In the genomic region with DNA sequence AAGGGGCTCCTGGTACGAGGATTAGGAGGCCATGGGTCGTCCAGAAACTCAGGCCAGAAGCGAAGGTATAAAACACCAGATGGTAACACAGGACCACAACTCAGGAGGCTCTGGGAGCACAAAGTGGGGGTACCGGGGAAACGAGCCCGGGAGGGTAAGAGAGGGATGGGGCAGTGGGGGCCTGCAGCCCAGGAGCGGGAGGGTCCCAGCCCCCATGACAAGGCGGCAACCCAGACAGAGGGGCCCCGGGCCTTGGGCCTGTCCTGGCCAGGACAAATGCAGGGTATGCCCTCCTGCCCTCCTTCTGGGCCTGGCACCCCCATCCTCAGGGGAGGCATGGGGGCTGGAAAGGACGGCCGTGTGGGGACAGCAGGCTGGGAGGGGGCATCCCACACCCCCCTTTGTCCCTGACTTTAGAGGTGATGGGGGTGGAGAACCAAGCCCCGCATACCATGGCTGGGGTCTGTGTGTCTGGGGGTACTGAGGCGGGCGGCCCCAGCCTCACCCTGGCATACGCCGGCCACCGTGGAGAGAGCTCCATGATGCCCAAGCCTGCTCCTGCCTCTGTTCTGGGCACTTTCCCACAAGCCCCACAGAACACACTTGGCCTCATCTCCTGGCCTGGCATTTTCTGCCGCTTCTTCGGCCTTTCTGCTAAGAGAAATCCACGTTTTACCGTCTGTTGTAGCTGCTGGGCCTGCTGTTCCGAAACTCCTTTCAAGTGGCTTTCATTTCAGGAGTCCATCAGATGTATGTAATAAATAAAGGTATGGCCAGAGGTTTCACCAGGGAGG, we compare ENCODE assay signal across 12 cellular contexts. TPM values are rescaled to one million over a fixed set of nuclear protein-coding genes. Genes with fewer than 3 reads are reported as not detected.
A peak's percentile ranks its signal among the peaks of the same experiment; 100 is the strongest.
DNase-seq lines count a peak whose midpoint lies in the region; ATAC-seq, FAIRE-seq and TF ChIP-seq lines count a peak whose summit lies in the region.
"Had no signal": no experiment of that assay in that cellular context is flagged by ENCODE, and none has a peak within 500 bp of the region (broad histone marks: within the 10 kb centered on the region; RNA-seq: fewer than 3 reads in every experiment).

No MANE protein-coding gene starts in this region.

- H3K27me3 ChIP-seq in OCI-LY1 (ENCODE audit: insufficient read depth, low read length): no peaks in the 10 kb centered on the region
- no peaks in the 10 kb centered on the region for H3K27me3 ChIP-seq in endothelial cell of umbilical vein (ENCODE audit: control insufficient read depth in 2 of 2, insufficient read depth in 2 of 2, low read length in 2 of 2)
- peaks cover 0 to 26% (median 0%) of the 10 kb centered on the region in 3 donors for H3K27me3 ChIP-seq in sigmoid colon

- no peak overlapping the region for H3K4me3 ChIP-seq in OCI-LY1 (ENCODE audit: low read depth, low read length, poor library complexity, severe bottlenecking)
- H3K4me3 ChIP-seq in endothelial cell of umbilical vein (replicated peaks in 1 of 3; ENCODE audit: insufficient read depth in 1 of 3, low read depth in 1 of 3, low read length in 3 of 3): no peak overlapping the region
- H3K4me3 ChIP-seq in sigmoid colon: no peak overlapping the region

- ATAC-seq in GM19023 (IDR thresholded peaks at IDR 0.05; ENCODE audit: unreplicated experiment): no peak
- ATAC-seq in GM19452 (IDR thresholded peaks at IDR 0.05; ENCODE audit: unreplicated experiment): no peak
- no peak for ATAC-seq in HG03097 (IDR thresholded peaks at IDR 0.05; ENCODE audit: low FRiP score, unreplicated experiment)

- H3K4me1 ChIP-seq in OCI-LY1 (ENCODE audit: insufficient read depth, low read length, severe bottlenecking) (peaks cover 77% of the 10 kb centered on the region), endothelial cell of umbilical vein (ENCODE audit: control insufficient read depth, extremely low read depth, insufficient read depth, low read length) (peaks cover 29% of the 10 kb centered on the region), sigmoid colon (peaks cover 0 to 17% (median 14%) of the 10 kb centered on the region in 4 donors)

- H2AFZ ChIP-seq in OCI-LY1 (ENCODE audit: low read length): no peak overlapping the region
- no peak overlapping the region for H2AFZ ChIP-seq in endothelial cell of umbilical vein (ENCODE audit: low read depth, low read length)

- no peaks in the 10 kb centered on the region for H3K79me2 ChIP-seq in OCI-LY1 (ENCODE audit: insufficient read depth, low read length)
- no peaks in the 10 kb centered on the region for H3K79me2 ChIP-seq in endothelial cell of umbilical vein (ENCODE audit: control insufficient read depth, insufficient read depth, low read length)

- no peaks in the 10 kb centered on the region for H3K36me3 ChIP-seq in OCI-LY1 (ENCODE audit: insufficient read depth, low read length)
- no peaks in the 10 kb centered on the region for H3K36me3 ChIP-seq in endothelial cell of umbilical vein (ENCODE audit: control insufficient read depth in 2 of 2, extremely low read depth in 1 of 2, insufficient read depth in 2 of 2, low read length in 2 of 2)
- H3K36me3 ChIP-seq in sigmoid colon: no peaks in the 10 kb centered on the region

- peak overlapping the region; percentile 43; the same call in 1 of the 2 replicates for H3K9ac ChIP-seq in OCI-LY1 (ENCODE audit: low read length)
- no peak overlapping the region for H3K9ac ChIP-seq in endothelial cell of umbilical vein (replicated peaks; ENCODE audit: extremely low read depth, insufficient read depth, low read length)

- DNase-seq in NCI-H1694 (lab: John Stamatoyannopoulos, UW) (peak; percentile 19), NCI-H1694 treated with DMSO at 0.1 percent for 48 hours (lab: John Stamatoyannopoulos, UW) (no peak), endothelial cell of umbilical vein (ENCODE audit: low read depth, low spot score) (no peak), sigmoid colon (peak; percentile 50)
- DNase-seq: Calu3, NCI-H1417 treated with DMSO at 0.1 percent for 48 hours had no signal

- H3K4me2 ChIP-seq in OCI-LY1 (ENCODE audit: low read length) (peak overlapping the region; percentile 42; the same call in 1 of the 2 replicates), endothelial cell of umbilical vein (ENCODE audit: insufficient read depth, low read length) (no peak overlapping the region)

- TF ChIP-seq POLR2A in endothelial cell of umbilical vein (IDR thresholded peaks at IDR 0.05; ENCODE audit: low read depth, low read length): no peak
- no peak for TF ChIP-seq POLR2A in sigmoid colon (IDR thresholded peaks at IDR 0.05)

- WGBS in sigmoid colon, 2 donors: 88 to 94% methylated on average over 22 of the region's 22 CpGs

- H3K9me2 ChIP-seq in OCI-LY1 (ENCODE audit: low read depth, low read length): no peaks in the 10 kb centered on the region

- CTCF ChIA-PET in endothelial cell of umbilical vein (lab: Charles Lee): interaction anchor here (1.0 to 1.8 kb wide), 3 partner anchors 13 to 79 kb away, joined by 4 to 5 read pairs (median 4); no protein-coding TSS in a partner anchor

- dilution Hi-C loops in endothelial cell of umbilical vein (cut with MboI; ENCODE audit: extremely low pct_ligation_motif_present, low sequenced_read_pairs): no loop called here

- no peaks in the 10 kb centered on the region for H3K9me1 ChIP-seq in endothelial cell of umbilical vein (replicated peaks; ENCODE audit: control insufficient read depth, extremely low read depth, insufficient read depth, low read length)

- peak overlapping the region; percentile 95 for H3K27ac ChIP-seq in OCI-LY1 (ENCODE audit: low read depth, low read length, poor library complexity, severe bottlenecking)
- H3K27ac ChIP-seq in endothelial cell of umbilical vein (ENCODE audit: insufficient read depth, low read depth, low read length): peak overlapping the region; percentile 64
- H3K27ac ChIP-seq in sigmoid colon: peak overlapping the region in 2 of 4 donors; percentile 18 to 27

- no peaks in the 10 kb centered on the region for H4K20me1 ChIP-seq in OCI-LY1 (ENCODE audit: insufficient read depth, low read length)
- no peaks in the 10 kb centered on the region for H4K20me1 ChIP-seq in endothelial cell of umbilical vein (replicated peaks; ENCODE audit: control insufficient read depth, extremely low read depth, insufficient read depth, low read length)

- POLR2A ChIA-PET in endothelial cell of umbilical vein (lab: Charles Lee): no interaction called here

- no TSS peak for BruUV-seq in endothelial cell of umbilical vein (replicated peaks; lab: Mats Ljungman, UMichigan)

- no peaks in the 10 kb centered on the region for H3F3A ChIP-seq in OCI-LY1 (ENCODE audit: insufficient read depth, low read length)

- no peak for TF ChIP-seq EP300 in sigmoid colon (IDR thresholded peaks at IDR 0.05)

- H3K9me3 ChIP-seq in OCI-LY1 (ENCODE audit: low read length) (no peaks in the 10 kb centered on the region), endothelial cell of umbilical vein (replicated peaks; ENCODE audit: control insufficient read depth, insufficient read depth, low read length) (no peaks in the 10 kb centered on the region), sigmoid colon (no peaks in the 10 kb centered on the region)

- no peak for FAIRE-seq in endothelial cell of umbilical vein (lab: Jason Lieb, UNC)
- FAIRE-seq: A204.1, H1 had no signal

- intact Hi-C loops in endothelial cell of umbilical vein (cut with micrococcal nuclease) (loop anchor here (2.0 kb wide), 1 partner anchor 23 kb away; no protein-coding TSS in a partner anchor), sigmoid colon (cut with DNase I) (no loop called here)

- TF ChIP-seq CTCF in OCI-LY1 (IDR thresholded peaks at IDR 0.05; ENCODE audit: low read length): no peak
- no peak for TF ChIP-seq CTCF in endothelial cell of umbilical vein (IDR thresholded peaks at IDR 0.05; ENCODE audit: extremely low read depth in 1 of 2, insufficient read depth in 1 of 2, low read depth in 1 of 2, low read length in 2 of 2)
- no peak for TF ChIP-seq CTCF in sigmoid colon (IDR thresholded peaks at IDR 0.05)

TF ChIP-seq in endothelial cell of umbilical vein, 7 proteins besides CTCF, POLR2A, EP300 and RAD21:
- TF ChIP-seq, protein P1, sequence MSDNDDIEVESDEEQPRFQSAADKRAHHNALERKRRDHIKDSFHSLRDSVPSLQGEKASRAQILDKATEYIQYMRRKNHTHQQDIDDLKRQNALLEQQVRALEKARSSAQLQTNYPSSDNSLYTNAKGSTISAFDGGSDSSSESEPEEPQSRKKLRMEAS (IDR thresholded peaks at IDR 0.05; ENCODE audit: insufficient read depth, insufficient read length): no peak
- TF ChIP-seq MYC (IDR thresholded peaks at IDR 0.05; ENCODE audit: low read depth, low read length) (no peak), FOS (IDR thresholded peaks at IDR 0.05; ENCODE audit: borderline replicate concordance, insufficient read depth, low read length) (no peak), EZH2 (IDR thresholded peaks at IDR 0.05; ENCODE audit: borderline replicate concordance, low read depth, low read length, severe bottlenecking) (no peak), JUN (IDR thresholded peaks at IDR 0.05; ENCODE audit: borderline replicate concordance, insufficient read depth, insufficient read length, low read depth) (no peak), POLR2AphosphoS5 (IDR thresholded peaks at IDR 0.05; ENCODE audit: insufficient read depth, low read depth, low read length) (no peak), GATA2 (IDR thresholded peaks at IDR 0.05; ENCODE audit: insufficient read depth, insufficient read length, low read depth, low read length) (no peak)

RNA-seq across cellular contexts. Expression of a gene that starts 46.9 kb away (rescaled TPM):
- total RNA-seq in endothelial cell of umbilical vein (52.9 and 55.4 TPM in 2 replicates), sigmoid colon (10 to 100 TPM; 45.7 to 68.7 (median 48.5) TPM)
- polyA plus RNA-seq in endothelial cell of umbilical vein (26.4 and 27.2 TPM in 2 replicates), sigmoid colon (10 to 100 TPM; 18.6 to 60.9 (median 36.1) TPM)
- polyA plus RNA-seq in endothelial cell of umbilical vein (2011; cell fraction: cytosol; rRNA removed): 22.0 and 22.7 TPM in 2 replicates
- 79.9 and 81.6 TPM in 2 replicates for polyA plus RNA-seq in endothelial cell of umbilical vein (2011; cell fraction: nucleus; rRNA removed)
- 32.2 and 34.4 TPM in 2 replicates for polyA plus RNA-seq in endothelial cell of umbilical vein (2012)
- 24.8 and 29.0 TPM in 2 replicates for polyA minus RNA-seq in endothelial cell of umbilical vein
- polyA minus RNA-seq in endothelial cell of umbilical vein (2011; cell fraction: cytosol; rRNA and poly(A)+ RNA removed): 26.3 TPM
- polyA minus RNA-seq in endothelial cell of umbilical vein (2011; cell fraction: nucleus; rRNA and poly(A)+ RNA removed): 19.5 and 26.5 TPM in 2 replicates

Comparison
In these comparisons a context has a peak if more than half of its experiments do, and no peak if none do; other contexts are left out.
1. DNase-seq: peak in NCI-H1694 (single experiment) and sigmoid colon (single experiment); none in NCI-H1694 treated with DMSO at 0.1 percent for 48 hours (single experiment) and endothelial cell of umbilical vein (single experiment).